Comparison of ENCODE assay signal across 10 cellular contexts in the genomic region with DNA sequence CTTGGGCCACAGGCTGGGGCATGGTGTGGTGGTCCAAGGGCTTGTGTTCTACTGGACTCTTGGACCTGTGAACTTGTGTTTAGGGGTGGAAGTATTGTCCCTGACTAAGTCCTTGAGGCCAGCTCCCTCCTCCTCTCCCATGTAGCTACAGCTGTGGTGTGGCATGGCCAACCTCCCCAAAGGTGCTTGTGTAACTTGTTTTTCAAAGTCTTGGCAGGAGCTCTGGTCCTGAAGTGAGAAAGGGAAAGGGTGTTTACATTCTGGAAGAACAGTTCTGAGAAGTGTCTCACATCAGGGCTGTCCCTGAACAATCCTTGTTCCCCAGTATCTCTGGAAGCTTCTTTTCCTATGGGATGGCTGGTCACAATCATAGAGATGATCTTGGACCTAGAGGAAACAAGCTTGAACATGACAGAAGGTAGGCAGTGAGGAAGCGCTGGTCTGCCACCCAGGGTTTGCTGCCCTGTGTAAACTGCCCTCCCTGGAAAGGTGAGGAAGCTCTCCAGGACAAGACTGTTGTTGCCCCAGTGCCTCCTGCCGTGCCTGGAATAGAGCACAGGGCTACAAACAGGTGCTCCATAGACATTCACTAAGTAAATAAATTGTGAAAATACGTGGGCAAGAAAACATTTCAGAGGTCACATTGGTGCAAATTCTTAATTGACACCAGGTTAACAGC.
DNase-seq lines count a peak whose midpoint lies in the region; TF ChIP-seq lines count a peak whose summit lies in the region.
"Had no signal": no experiment of that assay in that cellular context is flagged by ENCODE, and none has a peak within 500 bp of the region (broad histone marks: within the 10 kb centered on the region; RNA-seq: fewer than 3 reads in every experiment).

No MANE protein-coding gene starts in this region.

- peak in 2 of 3 experiments; percentile 32 to 72 for DNase-seq in NCI-H1417 (lab: John Stamatoyannopoulos, UW)
- no peak for DNase-seq in NCI-H1417 treated with DMSO at 0.1 percent for 48 hours (lab: John Stamatoyannopoulos, UW)
- peak; percentile 84 for DNase-seq in fibroblast of mammary gland (ENCODE audit: low read depth)
- DNase-seq in ureter (ENCODE audit: low spot score) = peak; percentile 68
- DNase-seq in OCI-M2 (lab: John Stamatoyannopoulos, UW; ENCODE audit: unreplicated experiment) = no peak
- DNase-seq in D341Med (ENCODE audit: low spot score) = no peak
- no peak for DNase-seq in NCI-H526 (lab: John Stamatoyannopoulos, UW)
- DNase-seq: activated CD4-positive, alpha-beta T cell treated with anti-CD3 and anti-CD28 coated beads, Interleukin-2, amount 10 ng/mL, durations not matched to agents 24 days and 14 days; NCI-H1436 treated with DMSO at 0.1 percent for 48 hours had no signal

- peaks cover 19 to 29% of the 10 kb centered on the region in 2 donors for H3K4me1 ChIP-seq in muscle layer of duodenum (ENCODE audit: control insufficient read depth in 1 of 2, insufficient read depth in 2 of 2, low read length in 2 of 2)

- no peak overlapping the region for H3K4me3 ChIP-seq in fibroblast of mammary gland (ENCODE audit: control insufficient read depth, low read depth, low read length)
- peak overlapping the region in 1 of 2 donors; percentile 42 for H3K4me3 ChIP-seq in muscle layer of duodenum (ENCODE audit: low read depth in 1 of 2, low read length in 2 of 2)

- no peaks in the 10 kb centered on the region for H3K36me3 ChIP-seq in muscle layer of duodenum (ENCODE audit: control insufficient read depth in 1 of 2, insufficient read depth in 2 of 2, low read length in 2 of 2)

- TF ChIP-seq CTCF in fibroblast of mammary gland (conservative IDR thresholded peaks at IDR 0.05; ENCODE audit: control insufficient read depth, insufficient read depth, low read depth, low read length) = no peak

- H3K9me3 ChIP-seq in muscle layer of duodenum (ENCODE audit: control insufficient read depth in 1 of 2, low read length in 2 of 2) = no peaks in the 10 kb centered on the region

- H3K27ac ChIP-seq in muscle layer of duodenum (ENCODE audit: low read length) = peak overlapping the region; percentile 97

- no peaks in the 10 kb centered on the region for H3K27me3 ChIP-seq in muscle layer of duodenum (ENCODE audit: low read depth, low read length)

Comparison
In these comparisons a context has a peak if more than half of its experiments do, and no peak if none do; other contexts are left out.
1. DNase-seq: peak in NCI-H1417 (2 of 3), fibroblast of mammary gland (single experiment) and ureter (single experiment); none in NCI-H1417 treated with DMSO at 0.1 percent for 48 hours (single experiment), OCI-M2 (single experiment), D341Med (single experiment) and NCI-H526 (0 of 2).